Comparison of ENCODE assay signal across 16 cellular contexts in the genomic region with DNA sequence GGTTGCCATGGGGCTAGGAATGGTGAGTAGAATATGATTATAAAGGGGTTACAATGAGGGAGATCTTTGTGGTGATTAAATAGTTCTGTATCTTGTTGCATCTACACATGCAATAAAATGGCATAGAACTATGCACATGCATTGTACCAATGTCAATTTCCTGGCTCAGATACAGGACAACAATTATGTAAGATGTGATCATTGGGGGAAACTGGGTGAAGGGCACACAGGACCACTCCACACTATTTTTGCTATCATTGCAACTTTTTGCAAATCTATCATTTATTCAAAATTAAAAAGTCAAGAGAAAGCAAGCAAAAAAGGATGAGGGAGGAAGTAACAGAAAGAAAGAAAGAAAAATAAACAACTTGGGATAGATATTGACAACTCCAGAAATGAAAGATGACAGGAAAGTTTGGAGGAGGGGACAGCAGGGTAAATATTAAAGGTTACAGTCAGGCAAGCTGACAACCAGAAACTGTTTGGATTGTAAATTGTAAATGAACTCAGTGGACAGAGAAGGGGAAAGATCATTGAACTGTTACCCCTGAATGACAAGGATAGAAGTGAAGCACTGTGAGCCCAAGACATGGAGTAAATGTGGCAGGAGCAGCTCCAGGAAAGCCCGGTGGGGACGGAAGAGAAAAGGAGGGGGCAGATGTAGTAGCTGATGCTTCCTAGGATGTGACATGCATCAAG.
"Had no signal": no experiment of that assay in that cellular context is flagged by ENCODE, and none has a peak within 500 bp of the region (broad histone marks: within the 10 kb centered on the region; RNA-seq: fewer than 3 reads in every experiment).

No MANE protein-coding gene starts in this region.

- H3K36me3 ChIP-seq: left ventricle myocardium inferior, tibial nerve had no signal

- H3K9ac ChIP-seq: parathyroid adenoma had no signal

- H3K27me3 Mint-ChIP-seq: dendritic cell treated with granulocyte-macrophage colony-stimulating factor and Interleukin-4, amounts not matched to agents 40 ng/mL and 50 ng/mL, for 4 days had no signal

- H3K27ac ChIP-seq: hepatocyte, left ventricle myocardium inferior, parathyroid adenoma, tibial nerve had no signal

- DNase-seq: activated CD4-positive, alpha-beta T cell treated with anti-CD3 and anti-CD28 coated beads, Interleukin-2, amount 50 U/mL, for 4 hours; activated CD4-positive, CD25-positive, alpha-beta regulatory T cell; activated naive CD4-positive, alpha-beta T cell; activated T-cell treated with anti-CD3 and anti-CD28 coated beads, Interleukin-2, amount 50 U/mL, for 4 hours; amygdala; kidney; left ventricle myocardium inferior; mesendoderm; stimulated activated CD4-positive, alpha-beta T cell treated with anti-CD3 and anti-CD28 coated beads, Interleukin-4, amount 100 ng/mL, for 1 hour; T-helper 2 cell had no signal

- H3K4me2 ChIP-seq: hepatocyte had no signal

- H3K9me3 ChIP-seq: tibial nerve had no signal

- ATAC-seq: activated T-cell treated with anti-CD3 and anti-CD28 coated beads, Interleukin-2, amount 50 U/mL, for 4 hours had no signal

- H3K9me3 Mint-ChIP-seq: dendritic cell treated with granulocyte-macrophage colony-stimulating factor and Interleukin-4, amounts not matched to agents 40 ng/mL and 50 ng/mL, for 4 days had no signal

- H3K4me3 Mint-ChIP-seq: activated T-cell treated with anti-CD3 and anti-CD28 coated beads, Interleukin-2, amount 50 U/mL, for 4 hours; brain; dendritic cell treated with granulocyte-macrophage colony-stimulating factor and Interleukin-4, amounts not matched to agents 40 ng/mL and 50 ng/mL, for 4 days; neural crest cell had no signal

- H3K4me1 ChIP-seq: left ventricle myocardium inferior, parathyroid adenoma, tibial nerve had no signal

- H2AFZ ChIP-seq: hepatocyte, parathyroid adenoma had no signal

- H3K79me2 ChIP-seq: hepatocyte, parathyroid adenoma had no signal

- H3K36me3 Mint-ChIP-seq: brain had no signal

- H3K27me3 ChIP-seq: hepatocyte, tibial nerve had no signal

- H3K4me3 ChIP-seq: hepatocyte, left ventricle myocardium inferior, tibial nerve had no signal

- H3K27ac Mint-ChIP-seq: brain; dendritic cell treated with granulocyte-macrophage colony-stimulating factor and Interleukin-4, amounts not matched to agents 40 ng/mL and 50 ng/mL, for 4 days had no signal
